In genomic region chr14:89955418-89956293, GRCh38 we compare ENCODE assay signal across 8 cellular contexts. TPM values are rescaled to one million over a fixed set of nuclear protein-coding genes. Genes with fewer than 3 reads are reported as not detected.
DNase-seq lines count a peak whose midpoint lies in the region; ATAC-seq lines count a peak whose summit lies in the region.

TDP1 (plus strand) TSS chr14:89955927; CDS start chr14:89963115, 7,188 bp downstream.

- peak within 1 kb of the TSS; percentile 98 for H3K27ac ChIP-seq in CD8-positive, alpha-beta memory T cell (ENCODE audit: low read depth, low read length)

- H3K9me3 Mint-ChIP-seq in CD8-positive, alpha-beta memory T cell = no peaks in the 10 kb centered on the region

- H3K4me1 Mint-ChIP-seq in CD8-positive, alpha-beta memory T cell = peaks cover 53 to 65% (median 57%) of the 10 kb centered on the region in 3 donors

- H3K27ac Mint-ChIP-seq in CD8-positive, alpha-beta memory T cell = peak within 1 kb of the TSS; percentile 97 to 99 (median 99)

- peaks cover 50% of the 10 kb centered on the region for H3K4me1 ChIP-seq in CD8-positive, alpha-beta memory T cell (ENCODE audit: insufficient read depth, low read length)

- CTCF ChIA-PET in CD8-positive, alpha-beta memory T cell (lab: Charles Lee) = interaction anchor here (0.7 to 3.7 kb wide), 7 partner anchors 11 to 803 kb away, joined by 3 to 27 read pairs (median 3); no protein-coding TSS in a partner anchor

- H3K9me3 ChIP-seq in CD8-positive, alpha-beta memory T cell (ENCODE audit: low read length) = no peaks in the 10 kb centered on the region

- H3K4me3 ChIP-seq in CD8-positive, alpha-beta memory T cell (ENCODE audit: low read length) = peak within 1 kb of the TSS; percentile 92

- H3K27me3 Mint-ChIP-seq in CD8-positive, alpha-beta memory T cell = no peaks in the 10 kb centered on the region

- peak; percentile 92 to 98 (median 98) for DNase-seq in CD8-positive, alpha-beta memory T cell
- peak; percentile 83 for DNase-seq in HS-27A (ENCODE audit: low read depth)
- DNase-seq in NK-92 (lab: John Stamatoyannopoulos, UW; ENCODE audit: unreplicated experiment) = peak; percentile 74
- DNase-seq in activated CD8-positive, alpha-beta memory T cell treated with anti-CD3 and anti-CD28 coated beads for 24 hours = peak; percentile 97
- DNase-seq in effector CD8-positive, alpha-beta T cell (lab: John Stamatoyannopoulos, UW) = peak; percentile 95
- DNase-seq in medulla oblongata (ENCODE audit: extremely low spot score) = peak; percentile 97
- DNase-seq in stimulated activated CD8-positive, alpha-beta memory T cell treated with anti-CD3 and anti-CD28 coated beads, Interleukin-12 subunit alpha, Interleukin-12 subunit beta, amount 100 ng/mL, for 1 hour (ENCODE audit: low read depth) = peak; percentile 95

- POLR2A ChIA-PET in CD8-positive, alpha-beta memory T cell (lab: Charles Lee) = interaction anchor here (0.5 to 1.6 kb wide), 4 partner anchors 107 to 529 kb away, joined by 3 to 8 read pairs (median 6); partner anchors contain the start of gene PSMC1

- H3K36me3 ChIP-seq in CD8-positive, alpha-beta memory T cell (ENCODE audit: insufficient read depth, low read length) = no peaks in the 10 kb centered on the region

- peak within 1 kb of the TSS; percentile 87 to 97 (median 94) for H3K4me3 Mint-ChIP-seq in CD8-positive, alpha-beta memory T cell

- no peaks in the 10 kb centered on the region for H3K27me3 ChIP-seq in CD8-positive, alpha-beta memory T cell (ENCODE audit: insufficient read depth, low read length, poor library complexity, severe bottlenecking)

- peaks cover 0 to 30% (median 2%) of the 10 kb centered on the region in 3 donors for H3K36me3 Mint-ChIP-seq in CD8-positive, alpha-beta memory T cell

- peak; percentile 56 for ATAC-seq in GM19467 (IDR thresholded peaks at IDR 0.05; ENCODE audit: unreplicated experiment)

RNA-seq across cellular contexts. Expression of gene TDP1, which starts in this region (rescaled TPM):
- 10 to 100 TPM; 82.2 to 84.2 TPM for total RNA-seq in CD8-positive, alpha-beta memory T cell
- polyA plus RNA-seq in CD8-positive, alpha-beta memory T cell = 38.7 TPM

Comparison
In these comparisons a context has a peak if more than half of its experiments do, and no peak if none do; other contexts are left out.
1. Peak in every context shown above with its lines: DNase-seq, ATAC-seq, H3K4me3 ChIP-seq and H3K27ac ChIP-seq.